Comparison of ENCODE assay signal across 20 cellular contexts in the genomic region with DNA sequence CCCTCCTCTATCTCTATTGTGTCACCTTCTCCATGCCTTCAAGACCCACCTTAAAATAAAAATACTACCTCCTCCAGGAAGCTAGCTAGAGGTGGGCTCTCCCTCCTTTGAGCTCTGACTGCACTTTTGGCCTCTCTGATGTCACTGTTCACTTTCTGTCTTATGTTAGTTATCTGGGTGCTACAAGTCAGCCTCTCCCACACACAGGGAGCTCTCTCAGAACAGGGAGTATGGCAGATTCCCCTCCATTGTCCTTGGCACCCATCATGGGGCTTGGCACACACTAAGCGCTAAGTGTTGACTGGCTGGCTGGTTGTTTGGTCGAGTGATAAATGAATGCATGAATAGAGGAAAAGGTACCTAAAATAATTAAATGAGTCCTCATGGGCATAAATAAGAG. TPM values are rescaled to one million over a fixed set of nuclear protein-coding genes. Genes with fewer than 3 reads are reported as not detected.
DNase-seq lines count a peak whose midpoint lies in the region; ATAC-seq and TF ChIP-seq lines count a peak whose summit lies in the region.
"Had no signal": no experiment of that assay in that cellular context is flagged by ENCODE, and none has a peak within 500 bp of the region (broad histone marks: within the 10 kb centered on the region; RNA-seq: fewer than 3 reads in every experiment).

No MANE protein-coding gene starts in this region.

- no peak overlapping the region for H3K4me3 ChIP-seq in testis
- H3K4me3 ChIP-seq in uterus = no peak overlapping the region
- H3K4me3 ChIP-seq: BLaER1 treated with 17β-estradiol and CSF1 and Interleukin-3, amounts not matched to agents 10 nM and 100 nM; GM12878 had no signal

- H3K4me1 Mint-ChIP-seq in activated CD8-positive, alpha-beta memory T cell treated with anti-CD3 and anti-CD28 coated beads, Interleukin-2, amount 10 ng/mL, durations not matched to agents 7 days and 5 days = peaks cover 2% of the 10 kb centered on the region
- H3K4me1 Mint-ChIP-seq in chondrocyte (ENCODE audit: low read depth) = no peaks in the 10 kb centered on the region
- no peaks in the 10 kb centered on the region for H3K4me1 Mint-ChIP-seq in T-cell
- H3K4me1 Mint-ChIP-seq: B cell had no signal

- CTCF ChIA-PET in activated CD8-positive, alpha-beta memory T cell treated with anti-CD3 and anti-CD28 coated beads, Interleukin-2, amount 10 ng/mL, durations not matched to agents 7 days and 5 days (lab: Charles Lee) = no interaction called here
- CTCF ChIA-PET in T-cell (lab: Charles Lee) = interaction anchor here in 1 of 2 donors (0.6 kb wide), 1 partner anchor 29 kb away, joined by 5 read pairs; no protein-coding TSS in a partner anchor

- H3K36me3 Mint-ChIP-seq in activated CD8-positive, alpha-beta memory T cell treated with anti-CD3 and anti-CD28 coated beads, Interleukin-2, amount 10 ng/mL, durations not matched to agents 7 days and 5 days = no peaks in the 10 kb centered on the region
- H3K36me3 Mint-ChIP-seq in chondrocyte (ENCODE audit: low read depth) (peaks cover 4% of the 10 kb centered on the region), T-cell (no peaks in the 10 kb centered on the region)
- H3K36me3 Mint-ChIP-seq: CD8-positive, alpha-beta T cell had no signal

- TF ChIP-seq CTCF in chondrocyte (IDR thresholded peaks at IDR 0.05) (no peak), testis (IDR thresholded peaks at IDR 0.05) (no peak), uterus (IDR thresholded peaks at IDR 0.05) (no peak)

- no peaks in the 10 kb centered on the region for H3K36me3 ChIP-seq in testis (ENCODE audit: low read depth, missing control alignments)
- no peaks in the 10 kb centered on the region for H3K36me3 ChIP-seq in uterus

- H3K27ac ChIP-seq in testis (no peak overlapping the region), uterus (no peak overlapping the region)
- H3K27ac ChIP-seq: BLaER1 treated with 17β-estradiol and CSF1 and Interleukin-3, amounts not matched to agents 10 nM and 100 nM; C4-2B had no signal

- H3K27ac Mint-ChIP-seq in activated CD8-positive, alpha-beta memory T cell treated with anti-CD3 and anti-CD28 coated beads, Interleukin-2, amount 10 ng/mL, durations not matched to agents 7 days and 5 days = peak overlapping the region; percentile 9
- H3K27ac Mint-ChIP-seq in chondrocyte (ENCODE audit: unreplicated experiment) (no peak overlapping the region), T-cell (no peak overlapping the region)
- H3K27ac Mint-ChIP-seq: B cell; CD4-positive, alpha-beta T cell; CD8-positive, alpha-beta T cell had no signal

- no peak overlapping the region for H3K4me3 Mint-ChIP-seq in activated CD8-positive, alpha-beta memory T cell treated with anti-CD3 and anti-CD28 coated beads, Interleukin-2, amount 10 ng/mL, durations not matched to agents 7 days and 5 days
- H3K4me3 Mint-ChIP-seq in chondrocyte (ENCODE audit: unreplicated experiment) (no peak overlapping the region), T-cell (no peak overlapping the region)
- H3K4me3 Mint-ChIP-seq: B cell; CD4-positive, alpha-beta T cell; CD8-positive, alpha-beta T cell had no signal

- H3K27me3 ChIP-seq in testis (no peaks in the 10 kb centered on the region), uterus (no peaks in the 10 kb centered on the region)

- whole genome bisulfite sequencing in testis, 2 donors = 84 to 85% methylated on average over 2 of the region's 2 CpGs

- POLR2A ChIA-PET in T-cell (lab: Charles Lee) = no interaction called here

- H3K4me1 ChIP-seq in testis = no peaks in the 10 kb centered on the region
- H3K4me1 ChIP-seq in uterus = no peaks in the 10 kb centered on the region
- H3K4me1 ChIP-seq: BLaER1 treated with 17β-estradiol and CSF1 and Interleukin-3, amounts not matched to agents 10 nM and 100 nM; Caco-2 had no signal

- H3K9me3 Mint-ChIP-seq in activated CD8-positive, alpha-beta memory T cell treated with anti-CD3 and anti-CD28 coated beads, Interleukin-2, amount 10 ng/mL, durations not matched to agents 7 days and 5 days (ENCODE audit: low read depth) = no peaks in the 10 kb centered on the region
- no peaks in the 10 kb centered on the region for H3K9me3 Mint-ChIP-seq in chondrocyte (ENCODE audit: low read depth)
- H3K9me3 Mint-ChIP-seq in T-cell = no peaks in the 10 kb centered on the region
- H3K9me3 Mint-ChIP-seq: CD4-positive, alpha-beta T cell; CD8-positive, alpha-beta T cell had no signal

- intact Hi-C loops in testis (cut with DNase I; ENCODE audit: low total_unique reads) (no loop called here), uterus (cut with DNase I; ENCODE audit: low total_unique reads) (no loop called here)

- in situ Hi-C loops in G401 (cut with HindIII; ENCODE audit: low sequenced_read_pairs) = no loop called here

- no peaks in the 10 kb centered on the region for H3K9me3 ChIP-seq in testis
- no peaks in the 10 kb centered on the region for H3K9me3 ChIP-seq in uterus
- H3K9me3 ChIP-seq: BLaER1 treated with 17β-estradiol and CSF1 and Interleukin-3, amounts not matched to agents 10 nM and 100 nM; Caco-2 had no signal

- DNase-seq in activated CD8-positive, alpha-beta memory T cell treated with anti-CD3 and anti-CD28 coated beads, Interleukin-2, amount 10 ng/mL, durations not matched to agents 7 days and 5 days = no peak
- no peak for DNase-seq in activated CD8-positive, alpha-beta memory T cell treated with anti-CD3 and anti-CD28 coated beads for 24 hours
- DNase-seq in G401 (ENCODE audit: low spot score) (peak; percentile 23), chondrocyte (ENCODE audit: low spot score) (peak; percentile 10), testis (peak; percentile 60), uterus (no peak), T-cell (no peak)
- DNase-seq: 8988T; ACHN; Caco-2; Calu3; CD4-positive, alpha-beta T cell; CD8-positive, alpha-beta T cell; DMS79 treated with DMSO at 0.1 percent for 48 hours; GDM1 had no signal

- TF ChIP-seq POLR2A in testis (IDR thresholded peaks at IDR 0.05) (no peak), uterus (IDR thresholded peaks at IDR 0.05) (no peak)

- peaks cover 3% of the 10 kb centered on the region for H3K27me3 Mint-ChIP-seq in activated CD8-positive, alpha-beta memory T cell treated with anti-CD3 and anti-CD28 coated beads, Interleukin-2, amount 10 ng/mL, durations not matched to agents 7 days and 5 days
- no peaks in the 10 kb centered on the region for H3K27me3 Mint-ChIP-seq in chondrocyte (ENCODE audit: low read depth)
- no peaks in the 10 kb centered on the region for H3K27me3 Mint-ChIP-seq in T-cell
- H3K27me3 Mint-ChIP-seq: CD4-positive, alpha-beta T cell had no signal

- no peak for ATAC-seq in activated CD8-positive, alpha-beta memory T cell treated with anti-CD3 and anti-CD28 coated beads, Interleukin-2, amount 10 ng/mL, durations not matched to agents 7 days and 5 days
- ATAC-seq in T-cell (replicated peaks in 1 of 4) (no peak), GM18520 (IDR thresholded peaks at IDR 0.05; ENCODE audit: unreplicated experiment) (no peak)
- ATAC-seq: CD8-positive, alpha-beta T cell; GM12878 had no signal

RNA-seq across cellular contexts. Expression of a gene that starts 21.2 kb away (rescaled TPM):
- 10 to 100 TPM; 91.2 to 93.1 TPM for total RNA-seq in activated CD8-positive, alpha-beta memory T cell treated with anti-CD3 and anti-CD28 coated beads, Interleukin-2, amount 10 ng/mL, durations not matched to agents 7 days and 5 days
- total RNA-seq in G401 (2014; rRNA removed; shearing (Covaris generic)) = 69.8 and 76.3 TPM in 2 replicates
- total RNA-seq in chondrocyte (70.1 to 85.0 TPM (median 75.2 TPM) in 3 replicates), testis (100 to 1,000 TPM; 104 to 134 TPM), uterus (100 to 1,000 TPM in 3 of 4 donors, 10 to 100 TPM in 1; 66.3 to 184 (median 127) TPM), T-cell (100 to 1,000 TPM; 130 to 329 (median 197) TPM)
- polyA plus RNA-seq in testis (ENCODE audit: insufficient read depth, low read depth, low replicate concordance) = 40.1 TPM

RNA-seq across cellular contexts. Expression of a gene that starts 35.2 kb away (rescaled TPM):
- total RNA-seq in activated CD8-positive, alpha-beta memory T cell treated with anti-CD3 and anti-CD28 coated beads, Interleukin-2, amount 10 ng/mL, durations not matched to agents 7 days and 5 days = under 1 TPM in 1 of 2 experiments, not detected in 1; 0.40 TPM
- total RNA-seq in G401 (2014; rRNA removed; shearing (Covaris generic)) = 16.0 and 18.4 TPM in 2 replicates
- total RNA-seq in chondrocyte (8.0 to 11.6 TPM (median 8.2 TPM) in 3 replicates), testis (10 to 100 TPM; 15.6 to 19.9 TPM), uterus (10 to 100 TPM in 2 of 4 donors, 1 to 10 TPM in 2; 4.1 to 31.6 (median 8.9) TPM), T-cell (1 to 10 TPM; 1.2 to 2.0 (median 1.4) TPM)
- polyA plus RNA-seq in testis (ENCODE audit: insufficient read depth, low read depth, low replicate concordance) = 19.3 TPM

Comparison
In these comparisons a context has a peak if more than half of its experiments do, and no peak if none do; other contexts are left out.
1. DNase-seq: peak in G401 (single experiment), chondrocyte (single experiment) and testis (single experiment); none in activated CD8-positive, alpha-beta memory T cell treated with anti-CD3 and anti-CD28 coated beads, Interleukin-2, amount 10 ng/mL, durations not matched to agents 7 days and 5 days (single experiment), activated CD8-positive, alpha-beta memory T cell treated with anti-CD3 and anti-CD28 coated beads for 24 hours (single experiment), uterus (0 of 2) and T-cell (0 of 34).